ENCODE assay signal across 8 cellular contexts in the genomic region with DNA sequence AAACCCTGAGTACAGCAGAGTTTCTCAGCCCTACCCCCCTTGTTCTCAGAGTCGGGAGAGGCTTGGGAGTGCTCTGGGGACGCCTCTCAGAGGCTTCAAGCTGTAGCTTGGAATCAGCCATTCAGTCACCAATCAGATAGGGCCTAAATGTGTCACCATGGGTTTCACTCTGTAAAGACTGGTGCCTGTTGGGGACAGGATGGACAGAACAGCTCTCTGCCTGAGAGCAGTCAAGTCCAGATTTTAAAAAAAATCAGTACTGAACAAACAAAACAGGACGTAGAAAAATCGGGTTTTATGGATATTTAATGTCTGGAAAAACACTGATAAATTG. TPM values are rescaled to one million over a fixed set of nuclear protein-coding genes. Genes with fewer than 3 reads are reported as not detected.
DNase-seq lines count a peak whose midpoint lies in the region; ATAC-seq and TF ChIP-seq lines count a peak whose summit lies in the region.

No MANE protein-coding gene starts in this region.

- WGBS in heart left ventricle, 4 donors = 35 to 43% (median 40%) methylated on average over 4 of the region's 4 CpGs
- WGBS in lower leg skin, 2 donors = 39 to 40% methylated on average over 4 of the region's 4 CpGs

- H3K4me3 ChIP-seq in heart left ventricle (peak overlapping the region; percentile 67 to 100 (median 85)), ascending aorta (peak overlapping the region; percentile 78 to 97), lower leg skin (ENCODE audit: low read depth, poor library complexity, severe bottlenecking) (peak overlapping the region; percentile 69)

- H3K36me3 ChIP-seq in heart left ventricle (peaks cover 0 to 47% (median 32%) of the 10 kb centered on the region in 9 donors), ascending aorta (peaks cover 30 to 33% of the 10 kb centered on the region in 2 donors)

- H3K4me1 Mint-ChIP-seq in type B pancreatic cell (ENCODE audit: unreplicated experiment) = peaks cover 27% of the 10 kb centered on the region

- TF ChIP-seq CTCF in heart left ventricle (IDR thresholded peaks at IDR 0.05) = no peak
- TF ChIP-seq CTCF in ascending aorta (IDR thresholded peaks at IDR 0.05) = no peak
- TF ChIP-seq CTCF in lower leg skin (IDR thresholded peaks at IDR 0.05) = no peak
- no peak for TF ChIP-seq CTCF in type B pancreatic cell (conservative IDR thresholded peaks at IDR 0.05)

- peaks cover under 1% of the 10 kb centered on the region for H3K27me3 Mint-ChIP-seq in type B pancreatic cell

- TF ChIP-seq POLR2A in heart left ventricle (IDR thresholded peaks at IDR 0.05) (no peak), lower leg skin (IDR thresholded peaks at IDR 0.05) (no peak)

- peaks cover 10 to 43% (median 21%) of the 10 kb centered on the region in 12 donors for H3K4me1 ChIP-seq in heart left ventricle
- peaks cover 5 to 18% of the 10 kb centered on the region in 2 donors for H3K4me1 ChIP-seq in ascending aorta

- intact Hi-C loops in heart left ventricle (cut with DNase I) = loop anchor here in 2 of 10 donors (5.0 kb wide), 1 partner anchor 68 kb away; the partner anchor contains the start of gene PPFIA1 (in 2 of the 2)
- intact Hi-C loops in left cardiac atrium (cut with DNase I) = no loop called here
- intact Hi-C loops in ascending aorta (cut with DNase I) = loop anchor here (5.0 kb wide), 1 partner anchor 193 kb away; the partner anchor contains the start of gene CTTN
- intact Hi-C loops in lower leg skin (cut with DNase I; ENCODE audit: low total_unique reads) = no loop called here

- H3K9me3 Mint-ChIP-seq in type B pancreatic cell = no peaks in the 10 kb centered on the region

- H3K27me3 ChIP-seq in heart left ventricle (no peaks in the 10 kb centered on the region), ascending aorta (no peaks in the 10 kb centered on the region)

- peaks cover 16% of the 10 kb centered on the region for H3K36me3 Mint-ChIP-seq in type B pancreatic cell

- no peak for ATAC-seq in heart left ventricle
- ATAC-seq in left cardiac atrium = no peak
- no peak for ATAC-seq in GM18867 (IDR thresholded peaks at IDR 0.05; ENCODE audit: unreplicated experiment)
- no peak for ATAC-seq in HG02623 (IDR thresholded peaks at IDR 0.05; ENCODE audit: unreplicated experiment)

- peak overlapping the region; percentile 94 for H3K27ac Mint-ChIP-seq in type B pancreatic cell

- DNase-seq in heart left ventricle = no peak
- DNase-seq in left cardiac atrium = no peak
- DNase-seq in ascending aorta (ENCODE audit: low spot score in 2 of 2) = no peak
- DNase-seq in lower leg skin (ENCODE audit: low spot score in 2 of 2) = no peak
- no peak for DNase-seq in type B pancreatic cell (ENCODE audit: extremely low spot score, unreplicated experiment)
- DNase-seq in NCI-H1105 treated with DMSO at 0.1 percent for 48 hours (lab: John Stamatoyannopoulos, UW) = no peak

- H3K9me3 ChIP-seq in heart left ventricle = no peaks in the 10 kb centered on the region
- no peaks in the 10 kb centered on the region for H3K9me3 ChIP-seq in ascending aorta

- peak overlapping the region; percentile 96 for H3K4me3 Mint-ChIP-seq in type B pancreatic cell

- H3K27ac ChIP-seq in heart left ventricle = peak overlapping the region in 11 of 12 donors; percentile 73 to 98 (median 93)
- peak overlapping the region; percentile 82 to 94 for H3K27ac ChIP-seq in ascending aorta

RNA-seq across cellular contexts. Expression of gene FADD, which starts 1.3 kb away (rescaled TPM):
- total RNA-seq in heart left ventricle (10 to 100 TPM in 6 of 9 donors, 1 to 10 TPM in 3; 8.9 to 24.4 (median 10.2) TPM), left cardiac atrium (10 to 100 TPM; 11.1 to 11.3 TPM), ascending aorta (22.2 TPM), lower leg skin (10 to 100 TPM; 17.9 to 24.5 (median 21.0) TPM), type B pancreatic cell (ENCODE audit: low replicate concordance) (24.0 TPM in 2 replicates)
- 10 to 100 TPM in 1 of 2 donors, 1 to 10 TPM in 1; 8.5 to 18.7 TPM for polyA plus RNA-seq in heart left ventricle
